1 cellular context compared by ENCODE assay signal in genomic region chr4:188915175-188915574, GRCh38.
TF ChIP-seq lines count a peak whose summit lies in the region.

No MANE protein-coding gene starts in this region.

TF ChIP-seq in IMR-90, 13 proteins besides CTCF, POLR2A, EP300 and RAD21 (continued from another document):
- TF ChIP-seq MXI1 (IDR thresholded peaks at IDR 0.05; ENCODE audit: borderline replicate concordance, low read depth, low read length), result no peak
- peak; percentile 52 for TF ChIP-seq MAFK (IDR thresholded peaks at IDR 0.05; ENCODE audit: low read depth, low read length)
- no peak for TF ChIP-seq FOS (IDR thresholded peaks at IDR 0.05; ENCODE audit: low read depth, low read length)
TF ChIP-seq in IMR-90: peak in this region for 1.
